In genomic region chr5:83035373-83036170, GRCh38 we compare ENCODE assay signal across 11 cellular contexts. TPM values are rescaled to one million over a fixed set of nuclear protein-coding genes. Genes with fewer than 3 reads are reported as not detected.
DNase-seq lines count a peak whose midpoint lies in the region; ATAC-seq, FAIRE-seq and TF ChIP-seq lines count a peak whose summit lies in the region.
"Had no signal": no experiment of that assay in that cellular context is flagged by ENCODE, and none has a peak within 500 bp of the region (broad histone marks: within the 10 kb centered on the region; RNA-seq: fewer than 3 reads in every experiment).

No MANE protein-coding gene starts in this region.

- no peaks in the 10 kb centered on the region for H3K4me1 ChIP-seq in HepG2 (ENCODE audit: insufficient read depth, low read length)
- peaks cover 12% of the 10 kb centered on the region for H3K4me1 ChIP-seq in upper lobe of right lung

- CTCF ChIA-PET in WTC11 (lab: Charles Lee) (interaction anchor here (0.6 to 1.0 kb wide), 3 partner anchors 8 to 435 kb away, joined by 3 to 4 read pairs (median 3); no protein-coding TSS in a partner anchor), HepG2 (lab: Yijun Ruan, JAX; ENCODE audit: low intra/inter-chr PET ratio, low total read pairs) (no interaction called here)

- no peaks in the 10 kb centered on the region for H3K27me3 Mint-ChIP-seq in WTC11 (ENCODE audit: low read depth)

- H4K20me1 ChIP-seq in HepG2 (ENCODE audit: insufficient read depth, low read length), result no peaks in the 10 kb centered on the region

- H3K4me3 ChIP-seq in HepG2 (replicated peaks in 1 of 3; ENCODE audit: insufficient read depth in 1 of 3, low read depth in 2 of 3, low read length in 3 of 3) (no peak overlapping the region), upper lobe of right lung (no peak overlapping the region)

- TF ChIP-seq EP300 in HepG2 (IDR thresholded peaks at IDR 0.05; ENCODE audit: low read depth in 2 of 2, low read length in 2 of 2) (no peak), HepG2 (CRISPR knock-in tag; IDR thresholded peaks at IDR 0.05; ENCODE audit: borderline replicate concordance) (no peak)

- intact Hi-C loops in HepG2 (cut with micrococcal nuclease; ENCODE audit: unreplicated experiment) (no loop called here), upper lobe of right lung (cut with DNase I) (no loop called here)

- BruUV-seq in HepG2 (replicated peaks; lab: Mats Ljungman, UMichigan), result no TSS peak

- no peaks in the 10 kb centered on the region for H3K36me3 Mint-ChIP-seq in WTC11

- TF ChIP-seq POLR2A in HepG2 (IDR thresholded peaks at IDR 0.05; ENCODE audit: insufficient read depth in 1 of 2, low read depth in 2 of 2, low read length in 2 of 2), result no peak

- H3K79me2 ChIP-seq in HepG2 (ENCODE audit: insufficient read depth, low read length), result no peaks in the 10 kb centered on the region

- peak; percentile 51 for DNase-seq in DMS 273 (lab: John Stamatoyannopoulos, UW; ENCODE audit: unreplicated experiment)
- no peak for DNase-seq in DMS 273 treated with DMSO at 0.1 percent for 48 hours (lab: John Stamatoyannopoulos, UW)
- no peak for DNase-seq in WTC11 (ENCODE audit: low spot score)
- DNase-seq in HepG2 (ENCODE audit: low spot score), result no peak
- DNase-seq in upper lobe of right lung, result no peak
- no peak for DNase-seq in stimulated activated CD4-positive, alpha-beta T cell treated with anti-CD3 and anti-CD28 coated beads, Interleukin-4, amount 100 ng/mL, for 4 hours
- no peak for DNase-seq in stimulated activated naive CD8-positive, alpha-beta T cell treated with anti-CD3 and anti-CD28 coated beads, Interleukin-15, Interleukin-2, amounts not matched to agents 100 U/mL and 50 U/mL, for 24 hours
- DNase-seq: activated T-cell treated with anti-CD3 and anti-CD28 coated beads, Interleukin-2, amount 50 U/mL, for 4 hours had no signal

- TF ChIP-seq CTCF in WTC11 (IDR thresholded peaks at IDR 0.05) (no peak), HepG2 (CRISPR knock-in tag; IDR thresholded peaks at IDR 0.05) (no peak), upper lobe of right lung (IDR thresholded peaks at IDR 0.05) (no peak)

- 46% methylated on average over 6 of the region's 6 CpGs for WGBS in HepG2 (ENCODE audit: low lambda C conversion rate)

- no peaks in the 10 kb centered on the region for H3K36me3 ChIP-seq in HepG2 (replicated peaks in 1 of 2; ENCODE audit: control insufficient read depth in 1 of 2, insufficient read depth in 2 of 2, low read length in 2 of 2)
- no peaks in the 10 kb centered on the region for H3K36me3 ChIP-seq in upper lobe of right lung

- no peak for TF ChIP-seq RAD21 in HepG2 (CRISPR knock-in tag; IDR thresholded peaks at IDR 0.05)

- H3K27me3 ChIP-seq in HepG2 (ENCODE audit: control insufficient read depth in 1 of 2, insufficient read depth in 2 of 2, low read length in 2 of 2) (0 out of 5 replicates have a peak, but pooled peaks cover 0 to 2% of the 10 kb centered on the region in 2 experiments), upper lobe of right lung (no peaks in the 10 kb centered on the region)

- H3K4me3 Mint-ChIP-seq in WTC11, result no peak overlapping the region
- H3K4me3 Mint-ChIP-seq: activated T-cell treated with anti-CD3 and anti-CD28 coated beads, Interleukin-2, amount 50 U/mL, for 4 hours; T-helper 1 cell treated with Interleukin-12 subunit alpha and Interleukin-12 subunit beta and Interleukin-4 antibody, amounts not matched to agents 30 μg/mL and 1 μg/mL, for 36 hours had no signal

- peak; percentile 78 for ATAC-seq in WTC11
- peak; percentile 54 for ATAC-seq in HepG2
- peak; percentile 52 for ATAC-seq in upper lobe of right lung
- ATAC-seq in GM19351 (IDR thresholded peaks at IDR 0.05; ENCODE audit: unreplicated experiment), result no peak
- ATAC-seq in stimulated activated naive CD8-positive, alpha-beta T cell treated with anti-CD3 and anti-CD28 coated beads, Interleukin-15, Interleukin-2, amounts not matched to agents 100 U/mL and 50 U/mL, for 24 hours, result no peak
- ATAC-seq: activated T-cell treated with anti-CD3 and anti-CD28 coated beads, Interleukin-2, amount 50 U/mL, for 4 hours had no signal

- H3K4me1 Mint-ChIP-seq in WTC11, result peaks cover 39% of the 10 kb centered on the region

- no peaks in the 10 kb centered on the region for H3K9me3 ChIP-seq in HepG2 (ENCODE audit: low read length)
- no peaks in the 10 kb centered on the region for H3K9me3 ChIP-seq in upper lobe of right lung

- H3K27ac ChIP-seq in HepG2 (ENCODE audit: extremely low read length, insufficient read depth, low read length), result no peak overlapping the region
- H3K27ac ChIP-seq in upper lobe of right lung, result no peak overlapping the region
- H3K27ac ChIP-seq: 22Rv1 had no signal

- H3K9me3 Mint-ChIP-seq in WTC11, result no peaks in the 10 kb centered on the region
- H3K9me3 Mint-ChIP-seq: activated T-cell treated with anti-CD3 and anti-CD28 coated beads, Interleukin-2, amount 50 U/mL, for 4 hours; T-helper 1 cell treated with Interleukin-12 subunit alpha and Interleukin-12 subunit beta and Interleukin-4 antibody, amounts not matched to agents 30 μg/mL and 1 μg/mL, for 36 hours had no signal

- no peak overlapping the region for H2AFZ ChIP-seq in HepG2 (ENCODE audit: low read length)

- H3K27ac Mint-ChIP-seq in WTC11, result peak overlapping the region; percentile 65; the same call in 1 of the 2 replicates
- H3K27ac Mint-ChIP-seq: T-helper 1 cell treated with Interleukin-12 subunit alpha and Interleukin-12 subunit beta and Interleukin-4 antibody, amounts not matched to agents 30 μg/mL and 1 μg/mL, for 36 hours had no signal

- H3K4me2 ChIP-seq in HepG2 (ENCODE audit: low read depth, low read length), result no peak overlapping the region

- POLR2A ChIA-PET in WTC11 (lab: Charles Lee), result no interaction called here
- POLR2A ChIA-PET in HepG2 (lab: Yijun Ruan, JAX), result interaction anchor here (0.6 to 1.0 kb wide), 2 partner anchors 8 to 42 kb away, joined by 3 to 4 read pairs; partner anchors contain the start of genes TMEM167A and XRCC4

- in situ Hi-C loops in HepG2 (cut with HindIII; ENCODE audit: extremely low pct_ligation_motif_present, low pct_unique_long_range_greater_than_20kb), result no loop called here

- H3K9ac ChIP-seq in HepG2 (ENCODE audit: insufficient read depth, low read depth, low read length), result no peak overlapping the region

- FAIRE-seq in HepG2 (lab: Jason Lieb, UNC), result no peak

TF ChIP-seq in WTC11, 78 proteins besides CTCF, POLR2A, EP300 and RAD21 (continues in another document):
- no peak for TF ChIP-seq IRF2 (CRISPR knock-in tag; IDR thresholded peaks at IDR 0.05; ENCODE audit: borderline replicate concordance, low read depth)

RNA-seq across cellular contexts. Expression of gene TMEM167A, which starts 41.6 kb away (rescaled TPM):
- 143 to 165 TPM (median 146 TPM) in 3 replicates for total RNA-seq in WTC11 (2021)
- total RNA-seq in HepG2 (2016; rRNA removed; fragmentation: Illumina TruSeq; extraction: Trizol), result 78.7 and 122 TPM in 2 replicates
- 56.0 and 68.4 TPM in 2 replicates for total RNA-seq in HepG2 (2016; cell fraction: cytosol; rRNA removed; fragmentation: Illumina TruSeq; extraction: Trizol; ENCODE audit: low read depth)
- total RNA-seq in HepG2 (2016; cell fraction: insoluble cytoplasmic fraction; rRNA removed; fragmentation: Illumina TruSeq; extraction: Trizol), result 83.6 and 113 TPM in 2 replicates
- total RNA-seq in HepG2 (2016; cell fraction: membrane; rRNA removed; fragmentation: Illumina TruSeq; extraction: Trizol), result 101 and 103 TPM in 2 replicates
- 48.5 and 52.0 TPM in 2 replicates for total RNA-seq in HepG2 (2016; cell fraction: nucleus; rRNA removed; fragmentation: Illumina TruSeq; extraction: Trizol)
- 31.2 and 47.0 TPM in 2 replicates for polyA plus RNA-seq in HepG2 (2011; rRNA removed)
- polyA plus RNA-seq in HepG2 (2011; cell fraction: cytosol; rRNA removed), result 14.8 and 24.3 TPM in 2 replicates
- polyA plus RNA-seq in HepG2 (2011; cell fraction: nucleus; rRNA removed), result 10.8 and 14.5 TPM in 2 replicates
- 51.1 and 68.1 TPM in 2 replicates for polyA plus RNA-seq in HepG2 (2012)
- polyA plus RNA-seq in HepG2 (2016; cell fraction: cytosol; fragmentation: Illumina TruSeq; extraction: Trizol; ENCODE audit: low read depth), result 124 and 160 TPM in 2 replicates
- polyA plus RNA-seq in HepG2 (2016; cell fraction: insoluble cytoplasmic fraction; fragmentation: Illumina TruSeq; extraction: Trizol; ENCODE audit: low read depth), result 154 and 158 TPM in 2 replicates
- polyA plus RNA-seq in HepG2 (2016; cell fraction: membrane; fragmentation: Illumina TruSeq; extraction: Trizol; ENCODE audit: low read depth), result 139 and 166 TPM in 2 replicates
- 110 and 111 TPM in 2 replicates for polyA plus RNA-seq in HepG2 (2016; cell fraction: nucleus; fragmentation: Illumina TruSeq; extraction: Trizol; ENCODE audit: insufficient read depth, low read depth)
- 10.9 and 15.7 TPM in 2 replicates for polyA minus RNA-seq in HepG2 (2011; rRNA and poly(A)+ RNA removed; ENCODE audit: low replicate concordance)
- polyA minus RNA-seq in HepG2 (2011; cell fraction: cytosol; rRNA and poly(A)+ RNA removed), result 18.0 and 21.0 TPM in 2 replicates
- polyA minus RNA-seq in HepG2 (2011; cell fraction: nucleus; rRNA and poly(A)+ RNA removed), result 49.2 and 65.1 TPM in 2 replicates
- 92.8 TPM for total RNA-seq in upper lobe of right lung

RNA-seq across cellular contexts. Expression of gene XRCC4, which starts 41.8 kb away (rescaled TPM):
- total RNA-seq in WTC11 (2021) (12.0 to 13.5 TPM (median 12.8 TPM) in 3 replicates), HepG2 (2016; rRNA removed; fragmentation: Illumina TruSeq; extraction: Trizol) (12.6 and 21.8 TPM in 2 replicates), upper lobe of right lung (5.9 TPM)
- 3.6 and 3.7 TPM in 2 replicates for total RNA-seq in HepG2 (2016; cell fraction: cytosol; rRNA removed; fragmentation: Illumina TruSeq; extraction: Trizol; ENCODE audit: low read depth)
- total RNA-seq in HepG2 (2016; cell fraction: insoluble cytoplasmic fraction; rRNA removed; fragmentation: Illumina TruSeq; extraction: Trizol), result 13.0 and 21.9 TPM in 2 replicates
- 4.2 and 5.0 TPM in 2 replicates for total RNA-seq in HepG2 (2016; cell fraction: membrane; rRNA removed; fragmentation: Illumina TruSeq; extraction: Trizol)
- 15.2 and 16.2 TPM in 2 replicates for total RNA-seq in HepG2 (2016; cell fraction: nucleus; rRNA removed; fragmentation: Illumina TruSeq; extraction: Trizol)
- 2.0 and 2.8 TPM in 2 replicates for polyA plus RNA-seq in HepG2 (2011; rRNA removed)
- 0.98 and 1.6 TPM in 2 replicates for polyA plus RNA-seq in HepG2 (2011; cell fraction: cytosol; rRNA removed)
- polyA plus RNA-seq in HepG2 (2011; cell fraction: nucleus; rRNA removed), result 0.58 and 0.66 TPM in 2 replicates
- 3.8 and 6.4 TPM in 2 replicates for polyA plus RNA-seq in HepG2 (2012)
- 1.5 and 1.9 TPM in 2 replicates for polyA plus RNA-seq in HepG2 (2016; cell fraction: cytosol; fragmentation: Illumina TruSeq; extraction: Trizol; ENCODE audit: low read depth)
- 17.3 and 22.9 TPM in 2 replicates for polyA plus RNA-seq in HepG2 (2016; cell fraction: insoluble cytoplasmic fraction; fragmentation: Illumina TruSeq; extraction: Trizol; ENCODE audit: low read depth)
- polyA plus RNA-seq in HepG2 (2016; cell fraction: membrane; fragmentation: Illumina TruSeq; extraction: Trizol; ENCODE audit: low read depth), result 2.8 and 2.9 TPM in 2 replicates
- polyA plus RNA-seq in HepG2 (2016; cell fraction: nucleus; fragmentation: Illumina TruSeq; extraction: Trizol; ENCODE audit: insufficient read depth, low read depth), result 6.1 TPM in 2 replicates
- polyA minus RNA-seq in HepG2 (2011; rRNA and poly(A)+ RNA removed; ENCODE audit: low replicate concordance), result 0.46 and 1.4 TPM in 2 replicates
- 1.1 and 1.6 TPM in 2 replicates for polyA minus RNA-seq in HepG2 (2011; cell fraction: cytosol; rRNA and poly(A)+ RNA removed)
- polyA minus RNA-seq in HepG2 (2011; cell fraction: nucleus; rRNA and poly(A)+ RNA removed), result 11.3 and 12.4 TPM in 2 replicates

Comparison
In these comparisons a context has a peak if more than half of its experiments do, and no peak if none do; other contexts are left out.
1. ATAC-seq: peak in WTC11 (single experiment), HepG2 (single experiment) and upper lobe of right lung (single experiment); none in GM19351 (single experiment) and stimulated activated naive CD8-positive, alpha-beta T cell treated with anti-CD3 and anti-CD28 coated beads, Interleukin-15, Interleukin-2, amounts not matched to agents 100 U/mL and 50 U/mL, for 24 hours (single experiment).